8 cellular contexts compared by ENCODE assay signal in genomic region chr17:47840742-47841487, GRCh38. TPM values are rescaled to one million over a fixed set of nuclear protein-coding genes. Genes with fewer than 3 reads are reported as not detected.
DNase-seq lines count a peak whose midpoint lies in the region; ATAC-seq and TF ChIP-seq lines count a peak whose summit lies in the region.

TSS of gene SCRN2 (minus strand) at chr17:47841273. CDS start at chr17:47840843, 430 bp downstream.

- no peaks in the 10 kb centered on the region for H3K27me3 ChIP-seq in liver (ENCODE audit: control insufficient read depth in 4 of 4, insufficient read depth in 4 of 4, low read length in 3 of 4)

- ATAC-seq in GM19023 (IDR thresholded peaks at IDR 0.05; ENCODE audit: unreplicated experiment): peak; percentile 89
- peak; percentile 77 for ATAC-seq in HG03439 (IDR thresholded peaks at IDR 0.05; ENCODE audit: unreplicated experiment)

- peak; percentile 94 to 98 for TF ChIP-seq RAD21 in liver (IDR thresholded peaks at IDR 0.05)

- H3K4me1 ChIP-seq in liver (ENCODE audit: control insufficient read depth in 4 of 4, insufficient read depth in 4 of 4, low read length in 3 of 4): peaks cover 8 to 37% (median 27%) of the 10 kb centered on the region in 4 donors

- peak within 1 kb of the TSS; percentile 83 for H3K4me3 Mint-ChIP-seq in dendritic cell treated with granulocyte-macrophage colony-stimulating factor and Interleukin-4, amounts not matched to agents 40 ng/mL and 50 ng/mL, for 4 days

- H3K27ac ChIP-seq in liver (ENCODE audit: low read depth in 1 of 2, low read length in 2 of 2): peak within 1 kb of the TSS; percentile 72

- no peaks in the 10 kb centered on the region for H3K9me3 Mint-ChIP-seq in dendritic cell treated with granulocyte-macrophage colony-stimulating factor and Interleukin-4, amounts not matched to agents 40 ng/mL and 50 ng/mL, for 4 days

- H3K27ac Mint-ChIP-seq in dendritic cell treated with granulocyte-macrophage colony-stimulating factor and Interleukin-4, amounts not matched to agents 40 ng/mL and 50 ng/mL, for 4 days: peak within 1 kb of the TSS; percentile 84

- DNase-seq in AG10803 (ENCODE audit: low read depth) (peak; percentile 78), NCI-H526 treated with DMSO at 0.1 percent for 48 hours (lab: John Stamatoyannopoulos, UW) (peak; percentile 80)
- peak; percentile 84 for DNase-seq in activated CD4-positive, alpha-beta T cell treated with anti-CD3 and anti-CD28 coated beads, Interleukin-2, amount 50 U/mL, for 1 hour
- peak; percentile 78 to 87 for DNase-seq in stimulated activated CD4-positive, alpha-beta T cell treated with anti-CD3 and anti-CD28 coated beads, Interleukin-4, amount 100 ng/mL, for 4 hours

- H3K9me3 ChIP-seq in liver (ENCODE audit: control insufficient read depth in 4 of 4, low read length in 3 of 4): no peaks in the 10 kb centered on the region

- peaks cover 0 to 13% (median 3%) of the 10 kb centered on the region in 4 donors for H3K36me3 ChIP-seq in liver (ENCODE audit: control insufficient read depth in 4 of 4, insufficient read depth in 3 of 4, low read depth in 1 of 4, low read length in 3 of 4)

- peaks cover 22% of the 10 kb centered on the region for H3K27me3 Mint-ChIP-seq in dendritic cell treated with granulocyte-macrophage colony-stimulating factor and Interleukin-4, amounts not matched to agents 40 ng/mL and 50 ng/mL, for 4 days

- under 1% methylated on average over 55 of the region's 55 CpGs for WGBS in liver

- peaks cover 18% of the 10 kb centered on the region for H3K4me1 Mint-ChIP-seq in dendritic cell treated with granulocyte-macrophage colony-stimulating factor and Interleukin-4, amounts not matched to agents 40 ng/mL and 50 ng/mL, for 4 days (ENCODE audit: low read depth)

- H3K4me3 ChIP-seq in AG10803 (ENCODE audit: low read length): peak within 1 kb of the TSS; percentile 93
- H3K4me3 ChIP-seq in liver (ENCODE audit: low read depth in 1 of 3, low read length in 3 of 3): peak within 1 kb of the TSS; percentile 79 to 87 (median 84)

- intact Hi-C loops in dendritic cell treated with granulocyte-macrophage colony-stimulating factor and Interleukin-4, amounts not matched to agents 40 ng/mL and 50 ng/mL, for 4 days (cut with micrococcal nuclease): loop anchor here (1.0 to 5.0 kb wide), 2 partner anchors 49 to 176 kb away; no protein-coding TSS in a partner anchor

- peak; percentile 84 for TF ChIP-seq CTCF in AG10803 (conservative IDR thresholded peaks at IDR 0.05; ENCODE audit: low read length)
- TF ChIP-seq CTCF in liver (IDR thresholded peaks at IDR 0.05; ENCODE audit: low read depth, low read length, missing input control): peak; percentile 93

- peaks cover 39% of the 10 kb centered on the region for H3K36me3 Mint-ChIP-seq in dendritic cell treated with granulocyte-macrophage colony-stimulating factor and Interleukin-4, amounts not matched to agents 40 ng/mL and 50 ng/mL, for 4 days (ENCODE audit: low read depth)

- H3K9ac ChIP-seq in liver (ENCODE audit: low read depth in 1 of 2, low read length in 2 of 2): peak within 1 kb of the TSS; percentile 64 to 76

TF ChIP-seq in liver, 16 proteins besides CTCF, POLR2A, EP300 and RAD21:
- TF ChIP-seq, protein P1, sequence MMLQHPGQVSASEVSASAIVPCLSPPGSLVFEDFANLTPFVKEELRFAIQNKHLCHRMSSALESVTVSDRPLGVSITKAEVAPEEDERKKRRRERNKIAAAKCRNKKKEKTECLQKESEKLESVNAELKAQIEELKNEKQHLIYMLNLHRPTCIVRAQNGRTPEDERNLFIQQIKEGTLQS (IDR thresholded peaks at IDR 0.05): no peak
- TF ChIP-seq RXRA (IDR thresholded peaks at IDR 0.05) (peak; percentile 61 to 76), REST (IDR thresholded peaks at IDR 0.05) (peak; percentile 61), NR2F2 (IDR thresholded peaks at IDR 0.05) (peak; percentile 78), HNF4G (IDR thresholded peaks at IDR 0.05) (no peak), GABPA (IDR thresholded peaks at IDR 0.05 in 1 of 2, conservative IDR thresholded peaks at IDR 0.05 in 1 of 2) (peak in 1 of 2 donors; percentile 63), HNF4A (conservative IDR thresholded peaks at IDR 0.05) (peak; percentile 51 to 64), YY1 (IDR thresholded peaks at IDR 0.05) (peak; percentile 70), SP1 (IDR thresholded peaks at IDR 0.05) (peak; percentile 60)
- TF ChIP-seq, protein P2, sequence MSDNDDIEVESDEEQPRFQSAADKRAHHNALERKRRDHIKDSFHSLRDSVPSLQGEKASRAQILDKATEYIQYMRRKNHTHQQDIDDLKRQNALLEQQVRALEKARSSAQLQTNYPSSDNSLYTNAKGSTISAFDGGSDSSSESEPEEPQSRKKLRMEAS (IDR thresholded peaks at IDR 0.05): peak; percentile 9

RNA-seq across cellular contexts. Expression of gene SCRN2, which starts in this region (rescaled TPM):
- 10 to 100 TPM; 17.8 to 21.4 TPM for total RNA-seq in liver
- 10 to 100 TPM; 19.2 to 27.4 TPM for polyA plus RNA-seq in liver

Comparison
In these comparisons a context has a peak if more than half of its experiments do, and no peak if none do; other contexts are left out.
1. Peak in every context shown above with its lines: DNase-seq, ATAC-seq, H3K4me3 ChIP-seq and H3K27ac ChIP-seq.